Comparison of ENCODE assay signal across 1 cellular context in the genomic region with DNA sequence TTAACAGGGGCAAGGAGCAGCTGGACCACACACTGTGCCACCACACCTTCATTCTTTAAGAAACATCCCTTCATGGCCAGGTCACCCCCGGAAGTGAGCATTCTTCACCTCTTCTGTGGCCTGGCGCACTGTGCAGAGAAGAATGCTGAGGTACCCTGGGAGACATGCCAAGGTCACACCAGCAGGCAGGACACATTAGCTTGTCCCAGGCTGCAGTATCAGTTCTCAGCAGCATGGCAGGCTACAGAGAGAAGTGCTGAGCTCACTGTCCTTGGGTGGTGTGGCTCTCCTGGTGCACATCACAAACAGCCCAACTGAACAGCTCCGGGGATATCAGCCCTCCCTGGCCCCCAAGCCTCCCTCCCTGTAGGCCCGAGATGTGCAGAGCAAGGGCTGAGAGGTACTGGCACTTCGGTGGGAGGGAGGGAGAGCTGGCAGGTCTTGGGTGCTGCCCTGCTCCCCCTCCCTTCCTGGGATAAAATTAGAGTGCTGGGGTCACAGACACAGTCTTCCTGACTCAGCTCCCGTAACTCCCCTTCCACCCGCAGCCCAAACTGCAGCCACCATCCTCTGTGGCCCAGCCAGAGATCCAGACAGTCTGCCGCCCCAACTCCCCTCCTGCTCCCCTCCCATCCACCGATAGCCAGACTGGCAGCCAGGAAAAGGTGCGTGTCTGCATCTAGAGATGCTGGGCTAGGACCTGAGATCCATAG.
TF ChIP-seq lines count a peak whose summit lies in the region.

No MANE protein-coding gene starts in this region.

TF ChIP-seq in GM12878, 131 proteins besides CTCF, POLR2A, EP300 and RAD21:
- TF ChIP-seq POU2F2 (IDR thresholded peaks at IDR 0.05; ENCODE audit: borderline replicate concordance, low read depth, low read length) (0 out of 3 replicates have a peak, but pooled peaks have one; percentile 2), SIX5 (IDR thresholded peaks at IDR 0.05; ENCODE audit: low read depth, low read length, severe bottlenecking) (no peak), CHD1 (IDR thresholded peaks at IDR 0.05; ENCODE audit: low read depth, low read length) (no peak), KDM1A (IDR thresholded peaks at IDR 0.05; ENCODE audit: borderline replicate concordance) (no peak), NBN (IDR thresholded peaks at IDR 0.05) (no peak), ZNF24 (IDR thresholded peaks at IDR 0.05) (no peak)
- TF ChIP-seq, protein P1, sequence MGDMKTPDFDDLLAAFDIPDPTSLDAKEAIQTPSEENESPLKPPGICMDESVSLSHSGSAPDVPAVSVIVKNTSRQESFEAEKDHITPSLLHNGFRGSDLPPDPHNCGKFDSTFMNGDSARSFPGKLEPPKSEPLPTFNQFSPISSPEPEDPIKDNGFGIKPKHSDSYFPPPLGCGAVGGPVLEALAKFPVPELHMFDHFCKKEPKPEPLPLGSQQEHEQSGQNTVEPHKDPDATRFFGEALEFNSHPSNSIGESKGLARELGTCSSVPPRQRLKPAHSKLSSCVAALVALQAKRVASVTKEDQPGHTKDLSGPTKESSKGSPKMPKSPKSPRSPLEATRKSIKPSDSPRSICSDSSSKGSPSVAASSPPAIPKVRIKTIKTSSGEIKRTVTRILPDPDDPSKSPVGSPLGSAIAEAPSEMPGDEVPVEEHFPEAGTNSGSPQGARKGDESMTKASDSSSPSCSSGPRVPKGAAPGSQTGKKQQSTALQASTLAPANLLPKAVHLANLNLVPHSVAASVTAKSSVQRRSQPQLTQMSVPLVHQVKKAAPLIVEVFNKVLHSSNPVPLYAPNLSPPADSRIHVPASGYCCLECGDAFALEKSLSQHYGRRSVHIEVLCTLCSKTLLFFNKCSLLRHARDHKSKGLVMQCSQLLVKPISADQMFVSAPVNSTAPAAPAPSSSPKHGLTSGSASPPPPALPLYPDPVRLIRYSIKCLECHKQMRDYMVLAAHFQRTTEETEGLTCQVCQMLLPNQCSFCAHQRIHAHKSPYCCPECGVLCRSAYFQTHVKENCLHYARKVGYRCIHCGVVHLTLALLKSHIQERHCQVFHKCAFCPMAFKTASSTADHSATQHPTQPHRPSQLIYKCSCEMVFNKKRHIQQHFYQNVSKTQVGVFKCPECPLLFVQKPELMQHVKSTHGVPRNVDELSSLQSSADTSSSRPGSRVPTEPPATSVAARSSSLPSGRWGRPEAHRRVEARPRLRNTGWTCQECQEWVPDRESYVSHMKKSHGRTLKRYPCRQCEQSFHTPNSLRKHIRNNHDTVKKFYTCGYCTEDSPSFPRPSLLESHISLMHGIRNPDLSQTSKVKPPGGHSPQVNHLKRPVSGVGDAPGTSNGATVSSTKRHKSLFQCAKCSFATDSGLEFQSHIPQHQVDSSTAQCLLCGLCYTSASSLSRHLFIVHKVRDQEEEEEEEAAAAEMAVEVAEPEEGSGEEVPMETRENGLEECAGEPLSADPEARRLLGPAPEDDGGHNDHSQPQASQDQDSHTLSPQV (IDR thresholded peaks at IDR 0.05), result no peak
